ENCODE assay signal across 7 cellular contexts in the genomic region with DNA sequence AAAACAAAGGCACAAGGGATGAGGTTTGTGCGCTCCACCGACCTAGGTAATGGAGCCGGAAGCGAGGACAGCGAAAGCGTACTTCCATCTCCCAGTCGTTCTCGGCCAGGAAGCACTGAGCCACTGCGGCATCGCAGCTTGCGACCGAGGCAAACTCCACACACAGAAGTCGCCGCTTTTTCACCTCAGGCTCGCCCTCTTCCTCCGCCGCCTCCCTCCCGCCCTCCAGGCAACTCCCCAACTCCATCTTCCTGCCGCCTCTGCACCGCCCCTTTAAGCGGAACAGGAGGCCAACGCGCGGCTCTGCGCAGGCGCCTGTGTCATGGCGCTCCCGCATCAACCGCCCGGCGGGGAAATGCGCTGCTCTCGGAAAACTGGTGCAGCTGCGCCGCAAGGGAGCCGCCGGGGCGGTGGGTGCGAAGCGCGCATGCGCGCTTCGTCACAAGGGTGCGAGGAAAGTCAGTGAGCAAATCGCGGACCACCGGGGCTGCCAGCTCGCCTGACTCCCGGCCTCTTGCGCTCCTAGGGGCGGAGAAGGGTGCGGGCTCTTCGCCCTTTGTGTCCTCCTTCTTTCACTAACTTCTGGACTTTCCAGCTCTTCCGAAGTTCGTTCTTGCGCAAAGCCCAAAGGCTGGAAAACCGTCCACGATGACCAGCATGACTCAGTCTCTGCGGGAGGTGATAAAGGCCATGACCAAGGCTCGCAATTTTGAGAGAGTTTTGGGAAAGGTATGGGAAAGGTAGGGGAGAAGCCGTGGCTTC. TPM values are rescaled to one million over a fixed set of nuclear protein-coding genes. Genes with fewer than 3 reads are reported as not detected.
DNase-seq lines count a peak whose midpoint lies in the region; ATAC-seq lines count a peak whose summit lies in the region.

A gene (plus strand): TSS at position 462 of the 762 bp plus-strand sequence. CDS start 187 bp downstream, at position 649.
A gene with protein sequence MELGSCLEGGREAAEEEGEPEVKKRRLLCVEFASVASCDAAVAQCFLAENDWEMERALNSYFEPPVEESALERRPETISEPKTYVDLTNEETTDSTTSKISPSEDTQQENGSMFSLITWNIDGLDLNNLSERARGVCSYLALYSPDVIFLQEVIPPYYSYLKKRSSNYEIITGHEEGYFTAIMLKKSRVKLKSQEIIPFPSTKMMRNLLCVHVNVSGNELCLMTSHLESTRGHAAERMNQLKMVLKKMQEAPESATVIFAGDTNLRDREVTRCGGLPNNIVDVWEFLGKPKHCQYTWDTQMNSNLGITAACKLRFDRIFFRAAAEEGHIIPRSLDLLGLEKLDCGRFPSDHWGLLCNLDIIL (minus strand): TSS at position 284 of the 762 bp plus-strand sequence. CDS start 37 bp downstream, at position 247.

- ATAC-seq in GM18498 (IDR thresholded peaks at IDR 0.05; ENCODE audit: unreplicated experiment) (peak; percentile 95), HG02938 (IDR thresholded peaks at IDR 0.05; ENCODE audit: unreplicated experiment) (peak; percentile 95)

- DNase-seq in NCI-H187 (lab: John Stamatoyannopoulos, UW), result peak; percentile 88 to 95
- DNase-seq in T-helper 2 cell, result peak; percentile 92 to 98 (median 96)
- DNase-seq in anterior cingulate cortex (lab: John Stamatoyannopoulos, UW), result peak; percentile 66 to 96 (median 92)
- peak; percentile 97 for DNase-seq in hepatic stellate cell (ENCODE audit: low spot score)
- DNase-seq in renal cortical epithelial cell (ENCODE audit: low read depth), result peak; percentile 89

RNA-seq across cellular contexts. Expression of the first gene that starts in this region (rescaled TPM):
- total RNA-seq in renal cortical epithelial cell, result 7.3 and 16.0 TPM in 2 replicates

RNA-seq across cellular contexts. Expression of the second gene that starts in this region (rescaled TPM):
- 26.9 and 36.8 TPM in 2 replicates for total RNA-seq in renal cortical epithelial cell

Comparison
In these comparisons a context has a peak if more than half of its experiments do, and no peak if none do; other contexts are left out.
1. Peak in every context shown above with its lines: DNase-seq and ATAC-seq.